32 cellular contexts compared by ENCODE assay signal in the genomic region with DNA sequence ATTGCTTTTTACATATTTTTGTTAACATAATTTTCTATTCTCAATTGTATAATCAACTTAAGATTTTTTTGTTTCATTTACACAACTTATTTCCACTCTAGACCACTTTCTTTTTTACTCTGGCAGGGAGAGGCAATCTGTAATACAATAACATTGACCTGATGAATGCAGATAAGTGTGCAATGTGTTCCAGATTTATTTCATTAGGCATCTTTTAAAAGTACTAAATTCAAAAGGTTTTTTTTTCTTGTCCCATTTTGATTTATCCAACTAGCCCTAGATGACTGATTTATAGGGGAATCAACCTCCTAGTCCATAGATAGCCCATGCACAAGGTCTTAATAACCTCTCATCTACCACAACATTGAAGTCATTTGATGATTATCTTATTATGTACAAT. TPM values are rescaled to one million over a fixed set of nuclear protein-coding genes. Genes with fewer than 3 reads are reported as not detected.
DNase-seq lines count a peak whose midpoint lies in the region; ATAC-seq, FAIRE-seq and TF ChIP-seq lines count a peak whose summit lies in the region.
"Had no signal": no experiment of that assay in that cellular context is flagged by ENCODE, and none has a peak within 500 bp of the region (broad histone marks: within the 10 kb centered on the region; RNA-seq: fewer than 3 reads in every experiment).

No MANE protein-coding gene starts in this region.

- H2AFZ ChIP-seq in SK-N-SH (ENCODE audit: low read depth) (no peak overlapping the region), astrocyte (ENCODE audit: low read depth, low read length) (no peak overlapping the region)

- H3K9ac ChIP-seq in SK-N-SH, result no peak overlapping the region
- H3K9ac ChIP-seq in astrocyte (ENCODE audit: low read length), result no peak overlapping the region
- H3K9ac ChIP-seq in kidney (ENCODE audit: low read length in 2 of 2), result no peak overlapping the region
- H3K9ac ChIP-seq: BLaER1 had no signal

- 0 out of 2 replicates have a peak, but pooled peaks cover 2% of the 10 kb centered on the region for H3K9me2 ChIP-seq in SK-N-SH

- H3K4me3 ChIP-seq in SK-N-SH (ENCODE audit: low read depth in 2 of 2, low read length in 1 of 2), result no peak overlapping the region
- no peak overlapping the region for H3K4me3 ChIP-seq in astrocyte (ENCODE audit: insufficient read depth, low read depth, low read length)
- H3K4me3 ChIP-seq in kidney (ENCODE audit: low read length in 2 of 2), result no peak overlapping the region
- H3K4me3 ChIP-seq in aorta (ENCODE audit: low read length in 2 of 2), result no peak overlapping the region
- H3K4me3 ChIP-seq: BLaER1, GM12878 had no signal

- H3K9me3 ChIP-seq in SK-N-SH (no peaks in the 10 kb centered on the region), astrocyte (ENCODE audit: insufficient read depth, low read depth, low read length) (no peaks in the 10 kb centered on the region), kidney (ENCODE audit: control insufficient read depth in 1 of 2, low read length in 2 of 2) (no peaks in the 10 kb centered on the region), aorta (ENCODE audit: control insufficient read depth, low read length) (no peaks in the 10 kb centered on the region)
- H3K9me3 ChIP-seq: BE2C had no signal

- H3K4me1 ChIP-seq in SK-N-SH (ENCODE audit: control insufficient read depth in 1 of 2, insufficient read depth in 2 of 2, low read depth in 1 of 2, low read length in 1 of 2) (peaks cover 0 to 6% of the 10 kb centered on the region in 2 experiments; a peak in 1 of 4 replicates), astrocyte (ENCODE audit: insufficient read depth, low read length) (no peaks in the 10 kb centered on the region), kidney (ENCODE audit: control insufficient read depth in 1 of 2, insufficient read depth in 1 of 2, low read depth in 1 of 2, low read length in 2 of 2) (no peaks in the 10 kb centered on the region), aorta (ENCODE audit: control insufficient read depth in 1 of 2, insufficient read depth in 2 of 2, low read length in 2 of 2) (no peaks in the 10 kb centered on the region)
- H3K4me1 ChIP-seq: BE2C had no signal

- intact Hi-C loops in kidney (cut with DNase I), result no loop called here
- intact Hi-C loops in aorta (cut with DNase I), result no loop called here

- DNase-seq in GM19239 (ENCODE audit: insufficient read length, low spot score), result no peak
- peak; percentile 5 for DNase-seq in SK-N-SH
- no peak for DNase-seq in astrocyte (ENCODE audit: low read depth)
- no peak for DNase-seq in kidney
- no peak for DNase-seq in amygdala (lab: John Stamatoyannopoulos, UW)
- no peak for DNase-seq in aorta
- DNase-seq: 8988T; ACHN; BE2C; C1 segment of cervical spinal cord; CD4-positive, alpha-beta memory T cell; CD4-positive, CD25-positive, alpha-beta regulatory T cell; CD8-positive, alpha-beta memory T cell; COR-L47; DMS 273 treated with DMSO at 0.1 percent for 48 hours; DMS153; DMS53; DMS79; DND-41; EL; GDM1 had no signal

- no peaks in the 10 kb centered on the region for H4K20me1 ChIP-seq in SK-N-SH (ENCODE audit: insufficient read depth)
- H4K20me1 ChIP-seq in astrocyte (ENCODE audit: insufficient read depth, low read length), result no peaks in the 10 kb centered on the region
- H4K20me1 ChIP-seq: BLaER1 had no signal

- CTCF ChIA-PET in SK-N-SH (lab: Yijun Ruan, JAX), result no interaction called here

- no peak overlapping the region for H3K4me2 ChIP-seq in SK-N-SH
- no peak overlapping the region for H3K4me2 ChIP-seq in astrocyte (ENCODE audit: low read length)
- H3K4me2 ChIP-seq: BLaER1 had no signal

- FAIRE-seq in GM19239 (lab: Jason Lieb, UNC), result peak; percentile 76
- FAIRE-seq in astrocyte (lab: Jason Lieb, UNC), result peak; percentile 83
- FAIRE-seq in kidney (lab: Jason Lieb, UNC), result peak; percentile 33
- FAIRE-seq: A204.1, GM12878, GM12892, GM18507 had no signal

- no peak overlapping the region for H3K27ac Mint-ChIP-seq in astrocyte (ENCODE audit: unreplicated experiment)
- H3K27ac Mint-ChIP-seq: CD14-positive monocyte; CD4-positive, alpha-beta memory T cell; CD4-positive, CD25-positive, alpha-beta regulatory T cell; CD8-positive, alpha-beta memory T cell had no signal

- peak in 1 of 2 experiments; percentile 60; a peak in 1 of 4 replicates for TF ChIP-seq EP300 in SK-N-SH (IDR thresholded peaks at IDR 0.05; ENCODE audit: borderline replicate concordance in 1 of 2, low read depth in 1 of 2, low read length in 1 of 2)

- H3K27me3 Mint-ChIP-seq in astrocyte (ENCODE audit: low read depth, unreplicated experiment), result no peaks in the 10 kb centered on the region
- H3K27me3 Mint-ChIP-seq: CD4-positive, alpha-beta memory T cell; CD4-positive, CD25-positive, alpha-beta regulatory T cell had no signal

- POLR2A ChIA-PET in SK-N-SH (lab: Yijun Ruan, JAX), result no interaction called here

- no peak for ATAC-seq in HG02840 (IDR thresholded peaks at IDR 0.05; ENCODE audit: low FRiP score, unreplicated experiment)
- no peak for ATAC-seq in aorta (ENCODE audit: low FRiP score)
- ATAC-seq in GM21619 (IDR thresholded peaks at IDR 0.05; ENCODE audit: unreplicated experiment), result no peak
- ATAC-seq: GM12878 had no signal

- H3K27ac ChIP-seq in SK-N-SH (ENCODE audit: low read depth in 2 of 2, low read length in 1 of 2) (peak overlapping the region in 1 of 2 experiments; percentile 74; a peak in 2 of 4 replicates), astrocyte (ENCODE audit: low read depth, low read length) (no peak overlapping the region), kidney (ENCODE audit: low read depth in 2 of 2, low read length in 2 of 2) (no peak overlapping the region), aorta (ENCODE audit: low read depth in 1 of 2, low read length in 2 of 2) (no peak overlapping the region)
- H3K27ac ChIP-seq: BLaER1 had no signal

- no peaks in the 10 kb centered on the region for H3K27me3 ChIP-seq in SK-N-SH (ENCODE audit: insufficient read depth)
- no peaks in the 10 kb centered on the region for H3K27me3 ChIP-seq in astrocyte (ENCODE audit: insufficient read depth, low read length)
- H3K27me3 ChIP-seq in aorta (ENCODE audit: control insufficient read depth in 1 of 2, insufficient read depth in 2 of 2, low read length in 1 of 2), result no peaks in the 10 kb centered on the region
- H3K27me3 ChIP-seq: BE2C had no signal

- no peaks in the 10 kb centered on the region for H3K79me2 ChIP-seq in SK-N-SH (ENCODE audit: insufficient read depth)
- no peaks in the 10 kb centered on the region for H3K79me2 ChIP-seq in astrocyte (ENCODE audit: insufficient read depth, low read length)

- no peak for TF ChIP-seq RAD21 in SK-N-SH (IDR thresholded peaks at IDR 0.05; ENCODE audit: low read length)

- H3K36me3 ChIP-seq in SK-N-SH (replicated peaks in 1 of 2; ENCODE audit: control insufficient read depth in 1 of 2, insufficient read depth in 2 of 2, low read length in 1 of 2), result no peaks in the 10 kb centered on the region
- no peaks in the 10 kb centered on the region for H3K36me3 ChIP-seq in astrocyte (ENCODE audit: insufficient read depth, low read length)
- H3K36me3 ChIP-seq in kidney (ENCODE audit: control insufficient read depth in 1 of 2, insufficient read depth in 2 of 2, low read length in 2 of 2), result no peaks in the 10 kb centered on the region
- no peaks in the 10 kb centered on the region for H3K36me3 ChIP-seq in aorta (ENCODE audit: control insufficient read depth in 1 of 2, insufficient read depth in 2 of 2, low read length in 1 of 2)
- H3K36me3 ChIP-seq: BE2C, BLaER1 had no signal

- H3K9me3 Mint-ChIP-seq in astrocyte (ENCODE audit: unreplicated experiment), result peaks cover 3% of the 10 kb centered on the region

- TF ChIP-seq CTCF in SK-N-SH (IDR thresholded peaks at IDR 0.05) (no peak), astrocyte (IDR thresholded peaks at IDR 0.05; ENCODE audit: insufficient read depth, low read depth, low read length) (no peak), kidney (IDR thresholded peaks at IDR 0.05; ENCODE audit: borderline replicate concordance, extremely low read depth, insufficient read depth) (no peak)

- H3K36me3 Mint-ChIP-seq in astrocyte (ENCODE audit: low read depth, unreplicated experiment), result no peaks in the 10 kb centered on the region
- H3K36me3 Mint-ChIP-seq: CD14-positive monocyte; CD4-positive, alpha-beta memory T cell; CD4-positive, CD25-positive, alpha-beta regulatory T cell; CD8-positive, alpha-beta memory T cell had no signal

- H3F3A ChIP-seq in SK-N-SH (replicated peaks; ENCODE audit: insufficient read depth), result peaks cover 12% of the 10 kb centered on the region

- H3K4me3 Mint-ChIP-seq in astrocyte (ENCODE audit: unreplicated experiment), result no peak overlapping the region
- H3K4me3 Mint-ChIP-seq: CD14-positive monocyte; CD4-positive, alpha-beta memory T cell; CD4-positive, CD25-positive, alpha-beta regulatory T cell; CD8-positive, alpha-beta memory T cell had no signal

- H3K4me1 Mint-ChIP-seq in astrocyte (ENCODE audit: low read depth, unreplicated experiment), result no peaks in the 10 kb centered on the region
- H3K4me1 Mint-ChIP-seq: CD14-positive monocyte; CD4-positive, alpha-beta memory T cell; CD4-positive, CD25-positive, alpha-beta regulatory T cell; CD8-positive, alpha-beta memory T cell had no signal

TF ChIP-seq in SK-N-SH, 30 proteins besides CTCF, POLR2A, EP300 and RAD21:
- peak; percentile 23 for TF ChIP-seq CHD2 (IDR thresholded peaks at IDR 0.05; ENCODE audit: low read length, partially characterized antibody)
- TF ChIP-seq NRF1 (IDR thresholded peaks at IDR 0.05; ENCODE audit: low read depth, low read length), result no peak

RNA-seq across cellular contexts. Expression of a gene that starts 55.5 kb away (rescaled TPM):
- polyA plus RNA-seq in SK-N-SH (2012; rRNA removed) (not detected in 2 replicates), kidney (ENCODE audit: insufficient read depth, low read depth, low replicate concordance) (not detected), aorta (not detected)
- not detected in 2 replicates for polyA plus RNA-seq in SK-N-SH (2012; cell fraction: cytosol; rRNA removed)
- polyA plus RNA-seq in SK-N-SH (2012; cell fraction: nucleus; rRNA removed), result not detected in 2 replicates
- total RNA-seq in astrocyte (not detected in 2 replicates), kidney (0.19 TPM), aorta (under 1 TPM in 1 of 2 donors, not detected in 1; 0.66 TPM)
- total RNA-seq: CD4-positive, alpha-beta memory T cell; CD4-positive, CD25-positive, alpha-beta regulatory T cell; CD8-positive, alpha-beta memory T cell; Daoy; G401; GM12878 had no signal
- polyA plus RNA-seq: AG04450; CD14-positive monocyte; CD4-positive, alpha-beta memory T cell; CD4-positive, CD25-positive, alpha-beta regulatory T cell; CD8-positive, alpha-beta memory T cell had no signal
